In the genomic region with DNA sequence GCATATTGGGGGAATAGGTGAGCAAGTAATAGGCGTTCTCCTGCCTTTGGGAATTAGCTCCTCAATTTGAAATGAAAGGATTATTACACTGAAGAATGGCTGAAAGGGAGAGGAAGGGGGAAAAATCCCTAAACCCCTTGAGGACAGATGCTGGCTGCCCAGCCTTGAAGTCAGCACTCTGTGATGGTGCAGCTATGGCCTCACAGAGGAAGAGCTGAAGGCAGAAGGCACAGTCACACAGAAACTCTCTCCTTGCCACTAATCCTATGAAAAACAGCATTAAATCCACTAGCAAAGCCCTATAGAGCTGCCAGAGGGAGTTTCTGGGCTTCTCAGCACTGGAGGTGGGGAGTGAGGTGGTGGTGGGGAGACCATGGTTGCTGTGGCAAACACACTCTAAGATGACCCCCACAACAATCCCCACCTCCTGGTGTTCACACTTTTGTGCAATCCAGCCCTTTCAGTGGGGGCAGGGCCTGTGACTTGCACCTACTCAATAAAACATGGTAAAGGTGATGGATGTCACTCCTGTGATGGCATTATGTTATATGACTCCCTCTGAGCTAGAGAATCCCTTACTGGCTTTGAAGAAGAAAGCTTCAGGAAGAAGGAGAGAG, we compare ENCODE assay signal across 21 cellular contexts.
A peak's percentile ranks its signal among the peaks of the same experiment; 100 is the strongest.
DNase-seq lines count a peak whose midpoint lies in the region; ATAC-seq and TF ChIP-seq lines count a peak whose summit lies in the region.
"Had no signal": no experiment of that assay in that cellular context is flagged by ENCODE, and none has a peak within 500 bp of the region (broad histone marks: within the 10 kb centered on the region; RNA-seq: fewer than 3 reads in every experiment).

No MANE protein-coding gene starts in this region.

- no peak for DNase-seq in activated CD4-positive, alpha-beta T cell treated with anti-CD3 and anti-CD28 coated beads for 36 hours
- no peak for DNase-seq in activated CD4-positive, alpha-beta T cell treated with anti-CD3 and anti-CD28 coated beads for 4 hours
- DNase-seq in activated B cell treated with CpG ODN at 0.5 μM for 24 hours (no peak), GF-D8 (lab: John Stamatoyannopoulos, UW) (no peak), mucosa of gallbladder (ENCODE audit: low spot score) (no peak), NCI-H2171 treated with DMSO at 0.1 percent for 48 hours (lab: John Stamatoyannopoulos, UW) (no peak)
- DNase-seq in stimulated activated effector memory CD8-positive, alpha-beta T cell treated with anti-CD3 and anti-CD28 coated beads, Interleukin-12 subunit alpha, Interleukin-12 subunit beta, amount 100 ng/mL, for 72 hours (ENCODE audit: low spot score in 2 of 2), result no peak
- DNase-seq: activated CD4-positive, alpha-beta T cell treated with anti-CD3 and anti-CD28 coated beads, Interleukin-2, amount 50 U/mL, for 48 hours; activated T-cell treated with anti-CD3 and anti-CD28 coated beads, Interleukin-2, amount 50 U/mL, for 48 hours; DMS153; effector CD4-positive, alpha-beta T cell; esophagus squamous epithelium; GM23248; NCI-H1092; NCI-H2107; NCI-H526 treated with DMSO at 0.1 percent for 48 hours; transverse colon had no signal

- no peak for TF ChIP-seq CTCF in activated B cell treated with CpG ODN at 0.5 μM for 24 hours (IDR thresholded peaks at IDR 0.05)

- CTCF ChIA-PET in activated CD4-positive, alpha-beta T cell treated with anti-CD3 and anti-CD28 coated beads for 36 hours (lab: Charles Lee), result interaction anchor here (1.2 to 1.4 kb wide), 2 partner anchors 9 to 27 kb away, joined by 3 to 5 read pairs; no protein-coding TSS in a partner anchor
- CTCF ChIA-PET in activated B cell treated with CpG ODN at 0.5 μM for 24 hours (lab: Charles Lee), result no interaction called here

- H3K9me3 Mint-ChIP-seq in activated CD4-positive, alpha-beta T cell treated with anti-CD3 and anti-CD28 coated beads for 36 hours (ENCODE audit: low read depth), result no peaks in the 10 kb centered on the region
- no peaks in the 10 kb centered on the region for H3K9me3 Mint-ChIP-seq in activated B cell treated with CpG ODN at 0.5 μM for 24 hours
- H3K9me3 Mint-ChIP-seq in stimulated activated effector memory CD8-positive, alpha-beta T cell treated with anti-CD3 and anti-CD28 coated beads, Interleukin-12 subunit alpha, Interleukin-12 subunit beta, amount 100 ng/mL, for 72 hours, result no peaks in the 10 kb centered on the region

- H3K4me3 Mint-ChIP-seq in activated CD4-positive, alpha-beta T cell treated with anti-CD3 and anti-CD28 coated beads for 36 hours, result no peak overlapping the region
- H3K4me3 Mint-ChIP-seq in activated B cell treated with CpG ODN at 0.5 μM for 24 hours, result peak overlapping the region; percentile 33
- no peak overlapping the region for H3K4me3 Mint-ChIP-seq in stimulated activated effector memory CD8-positive, alpha-beta T cell treated with anti-CD3 and anti-CD28 coated beads, Interleukin-12 subunit alpha, Interleukin-12 subunit beta, amount 100 ng/mL, for 72 hours

- H3K27ac Mint-ChIP-seq in activated CD4-positive, alpha-beta T cell treated with anti-CD3 and anti-CD28 coated beads for 36 hours, result no peak overlapping the region
- peak overlapping the region; percentile 37 for H3K27ac Mint-ChIP-seq in activated B cell treated with CpG ODN at 0.5 μM for 24 hours
- peak overlapping the region; percentile 38 for H3K27ac Mint-ChIP-seq in stimulated activated effector memory CD8-positive, alpha-beta T cell treated with anti-CD3 and anti-CD28 coated beads, Interleukin-12 subunit alpha, Interleukin-12 subunit beta, amount 100 ng/mL, for 72 hours
- H3K27ac Mint-ChIP-seq: progenitor cell of endocrine pancreas had no signal

- POLR2A ChIA-PET in activated CD4-positive, alpha-beta T cell treated with anti-CD3 and anti-CD28 coated beads for 36 hours (lab: Charles Lee), result no interaction called here
- POLR2A ChIA-PET in activated B cell treated with CpG ODN at 0.5 μM for 24 hours (lab: Charles Lee), result interaction anchor here (1.6 kb wide), 1 partner anchor 19 kb away, joined by 7 read pairs; no protein-coding TSS in a partner anchor

- H3K4me1 Mint-ChIP-seq in activated CD4-positive, alpha-beta T cell treated with anti-CD3 and anti-CD28 coated beads for 36 hours, result peaks cover 45% of the 10 kb centered on the region
- peaks cover 65% of the 10 kb centered on the region for H3K4me1 Mint-ChIP-seq in activated B cell treated with CpG ODN at 0.5 μM for 24 hours
- H3K4me1 Mint-ChIP-seq in stimulated activated effector memory CD8-positive, alpha-beta T cell treated with anti-CD3 and anti-CD28 coated beads, Interleukin-12 subunit alpha, Interleukin-12 subunit beta, amount 100 ng/mL, for 72 hours, result peaks cover 51% of the 10 kb centered on the region

- ATAC-seq in activated CD4-positive, alpha-beta T cell treated with anti-CD3 and anti-CD28 coated beads for 36 hours, result peak; percentile 33
- ATAC-seq in HG02610 (IDR thresholded peaks at IDR 0.05; ENCODE audit: unreplicated experiment) (peak; percentile 51), activated B cell treated with CpG ODN at 0.5 μM for 24 hours (ENCODE audit: low read depth) (peak; percentile 41)
- ATAC-seq in stimulated activated effector memory CD8-positive, alpha-beta T cell treated with anti-CD3 and anti-CD28 coated beads, Interleukin-12 subunit alpha, Interleukin-12 subunit beta, amount 100 ng/mL, for 72 hours, result no peak
- ATAC-seq: Panc1, SK-N-SH treated with all-trans-retinoic acid at 6 μM for 48 hours had no signal

- peaks cover 24% of the 10 kb centered on the region for H3K36me3 Mint-ChIP-seq in activated CD4-positive, alpha-beta T cell treated with anti-CD3 and anti-CD28 coated beads for 36 hours (ENCODE audit: low read depth)
- H3K36me3 Mint-ChIP-seq in activated B cell treated with CpG ODN at 0.5 μM for 24 hours (ENCODE audit: low read depth), result peaks cover 58% of the 10 kb centered on the region
- H3K36me3 Mint-ChIP-seq in stimulated activated effector memory CD8-positive, alpha-beta T cell treated with anti-CD3 and anti-CD28 coated beads, Interleukin-12 subunit alpha, Interleukin-12 subunit beta, amount 100 ng/mL, for 72 hours, result peaks cover 58% of the 10 kb centered on the region

- no peaks in the 10 kb centered on the region for H3K27me3 Mint-ChIP-seq in activated CD4-positive, alpha-beta T cell treated with anti-CD3 and anti-CD28 coated beads for 36 hours
- H3K27me3 Mint-ChIP-seq in activated B cell treated with CpG ODN at 0.5 μM for 24 hours, result no peaks in the 10 kb centered on the region

- intact Hi-C loops in activated CD4-positive, alpha-beta T cell treated with anti-CD3 and anti-CD28 coated beads for 36 hours (cut with DNase I, micrococcal nuclease), result no loop called here
- intact Hi-C loops in activated B cell treated with CpG ODN at 0.5 μM for 24 hours (cut with micrococcal nuclease), result no loop called here
